In genomic region chr19:50334741-50335421, GRCh38 we compare ENCODE assay signal across 16 cellular contexts. TPM values are rescaled to one million over a fixed set of nuclear protein-coding genes. Genes with fewer than 3 reads are reported as not detected.
A peak's percentile ranks its signal among the peaks of the same experiment; 100 is the strongest.
DNase-seq lines count a peak whose midpoint lies in the region; ATAC-seq and TF ChIP-seq lines count a peak whose summit lies in the region.
"Had no signal": no experiment of that assay in that cellular context is flagged by ENCODE, and none has a peak within 500 bp of the region (broad histone marks: within the 10 kb centered on the region; RNA-seq: fewer than 3 reads in every experiment).

No MANE protein-coding gene starts in this region.

- peaks cover 3% of the 10 kb centered on the region for H3K27me3 Mint-ChIP-seq in activated naive CD8-positive, alpha-beta T cell
- peaks cover 56% of the 10 kb centered on the region for H3K27me3 Mint-ChIP-seq in activated naive CD8-positive, alpha-beta T cell treated with anti-CD3 and anti-CD28 coated beads for 36 hours
- peaks cover 7% of the 10 kb centered on the region for H3K27me3 Mint-ChIP-seq in activated CD4-positive, alpha-beta memory T cell treated with anti-CD3 and anti-CD28 coated beads, Interleukin-2, amount 10 ng/mL, durations not matched to agents 7 days and 5 days
- peaks cover 18% of the 10 kb centered on the region for H3K27me3 Mint-ChIP-seq in mesothelial cell of epicardium (ENCODE audit: low read depth)
- no peaks in the 10 kb centered on the region for H3K27me3 Mint-ChIP-seq in stimulated activated naive B cell treated with anti-CD40 and anti-IgM and Interleukin-4, amounts not matched to agents 10 μg/mL and 1 μg/mL and 100 μg/mL, for 72 hours

- ATAC-seq in stimulated activated naive B cell treated with anti-CD40 and anti-IgM and Interleukin-4, amounts not matched to agents 10 μg/mL and 1 μg/mL and 100 μg/mL, for 72 hours (replicated peaks), result no peak
- ATAC-seq in GM21390 (IDR thresholded peaks at IDR 0.05; ENCODE audit: unreplicated experiment), result no peak
- ATAC-seq: left ventricle myocardium superior had no signal

- peaks cover 35% of the 10 kb centered on the region for H3K4me1 Mint-ChIP-seq in activated naive CD8-positive, alpha-beta T cell (ENCODE audit: low read depth)
- H3K4me1 Mint-ChIP-seq in activated naive CD8-positive, alpha-beta T cell treated with anti-CD3 and anti-CD28 coated beads for 36 hours, result peaks cover 38% of the 10 kb centered on the region
- peaks cover 53% of the 10 kb centered on the region for H3K4me1 Mint-ChIP-seq in activated CD4-positive, alpha-beta memory T cell treated with anti-CD3 and anti-CD28 coated beads, Interleukin-2, amount 10 ng/mL, durations not matched to agents 7 days and 5 days
- peaks cover 27% of the 10 kb centered on the region for H3K4me1 Mint-ChIP-seq in mesothelial cell of epicardium
- peaks cover 63 to 87% of the 10 kb centered on the region in 2 donors for H3K4me1 Mint-ChIP-seq in stimulated activated naive B cell treated with anti-CD40 and anti-IgM and Interleukin-4, amounts not matched to agents 10 μg/mL and 1 μg/mL and 100 μg/mL, for 72 hours

- TF ChIP-seq CTCF in mesothelial cell of epicardium (IDR thresholded peaks at IDR 0.05; ENCODE audit: unreplicated experiment), result no peak

- DNase-seq in activated naive CD8-positive, alpha-beta T cell treated with anti-CD3 and anti-CD28 coated beads for 36 hours, result no peak
- no peak for DNase-seq in activated CD4-positive, alpha-beta memory T cell treated with anti-CD3 and anti-CD28 coated beads, Interleukin-2, amount 10 ng/mL, durations not matched to agents 7 days and 5 days
- DNase-seq in mesothelial cell of epicardium (ENCODE audit: low spot score in 2 of 2, unreplicated experiment in 2 of 2), result no peak
- no peak for DNase-seq in stimulated activated naive B cell treated with anti-CD40 and anti-IgM and Interleukin-4, amounts not matched to agents 10 μg/mL and 1 μg/mL and 100 μg/mL, for 72 hours
- DNase-seq in dedifferentiated amniotic fluid mesenchymal stem cell (ENCODE audit: extremely low spot score), result no peak
- DNase-seq in germinal center (ENCODE audit: low spot score), result no peak
- DNase-seq: activated CD4-positive, alpha-beta T cell treated with anti-CD3 and anti-CD28 coated beads, Interleukin-2, amount 50 U/mL, for 48 hours; activated gamma-delta T cell treated with Interleukin-2 at 50 U/mL for 16 hours; foreskin fibroblast; left ventricle myocardium superior; NCI-H1694; NCI-H524; stimulated activated naive CD4-positive, alpha-beta T cell treated with Interleukin-2 at 50 U/mL for 16 hours had no signal

- CTCF ChIA-PET in activated CD4-positive, alpha-beta memory T cell treated with anti-CD3 and anti-CD28 coated beads, Interleukin-2, amount 10 ng/mL, durations not matched to agents 7 days and 5 days (lab: Charles Lee), result interaction anchor here (1.5 to 2.1 kb wide), 2 partner anchors 12 to 22 kb away, joined by 4 to 6 read pairs; no protein-coding TSS in a partner anchor

- no peaks in the 10 kb centered on the region for H3K36me3 Mint-ChIP-seq in activated naive CD8-positive, alpha-beta T cell
- peaks cover 5% of the 10 kb centered on the region for H3K36me3 Mint-ChIP-seq in activated naive CD8-positive, alpha-beta T cell treated with anti-CD3 and anti-CD28 coated beads for 36 hours
- peaks cover 25% of the 10 kb centered on the region for H3K36me3 Mint-ChIP-seq in activated CD4-positive, alpha-beta memory T cell treated with anti-CD3 and anti-CD28 coated beads, Interleukin-2, amount 10 ng/mL, durations not matched to agents 7 days and 5 days (ENCODE audit: low read depth)
- H3K36me3 Mint-ChIP-seq in mesothelial cell of epicardium, result peaks cover 23% of the 10 kb centered on the region
- peaks cover 67 to 72% of the 10 kb centered on the region in 2 donors for H3K36me3 Mint-ChIP-seq in stimulated activated naive B cell treated with anti-CD40 and anti-IgM and Interleukin-4, amounts not matched to agents 10 μg/mL and 1 μg/mL and 100 μg/mL, for 72 hours

- peak overlapping the region; percentile 10 for H3K4me3 Mint-ChIP-seq in activated naive CD8-positive, alpha-beta T cell
- H3K4me3 Mint-ChIP-seq in activated naive CD8-positive, alpha-beta T cell treated with anti-CD3 and anti-CD28 coated beads for 36 hours, result no peak overlapping the region
- H3K4me3 Mint-ChIP-seq in activated CD4-positive, alpha-beta memory T cell treated with anti-CD3 and anti-CD28 coated beads, Interleukin-2, amount 10 ng/mL, durations not matched to agents 7 days and 5 days, result peak overlapping the region; percentile 46
- H3K4me3 Mint-ChIP-seq in mesothelial cell of epicardium, result peak overlapping the region; percentile 20
- H3K4me3 Mint-ChIP-seq in stimulated activated naive B cell treated with anti-CD40 and anti-IgM and Interleukin-4, amounts not matched to agents 10 μg/mL and 1 μg/mL and 100 μg/mL, for 72 hours, result peak overlapping the region; percentile 77 to 92

- no peak overlapping the region for H3K27ac Mint-ChIP-seq in activated naive CD8-positive, alpha-beta T cell
- no peak overlapping the region for H3K27ac Mint-ChIP-seq in activated naive CD8-positive, alpha-beta T cell treated with anti-CD3 and anti-CD28 coated beads for 36 hours
- peak overlapping the region; percentile 23 for H3K27ac Mint-ChIP-seq in activated CD4-positive, alpha-beta memory T cell treated with anti-CD3 and anti-CD28 coated beads, Interleukin-2, amount 10 ng/mL, durations not matched to agents 7 days and 5 days
- no peak overlapping the region for H3K27ac Mint-ChIP-seq in mesothelial cell of epicardium
- H3K27ac Mint-ChIP-seq in stimulated activated naive B cell treated with anti-CD40 and anti-IgM and Interleukin-4, amounts not matched to agents 10 μg/mL and 1 μg/mL and 100 μg/mL, for 72 hours, result peak overlapping the region; percentile 77

- no peaks in the 10 kb centered on the region for H3K9me3 Mint-ChIP-seq in activated naive CD8-positive, alpha-beta T cell (ENCODE audit: low read depth)
- H3K9me3 Mint-ChIP-seq in activated naive CD8-positive, alpha-beta T cell treated with anti-CD3 and anti-CD28 coated beads for 36 hours, result peaks cover 3% of the 10 kb centered on the region
- no peaks in the 10 kb centered on the region for H3K9me3 Mint-ChIP-seq in activated CD4-positive, alpha-beta memory T cell treated with anti-CD3 and anti-CD28 coated beads, Interleukin-2, amount 10 ng/mL, durations not matched to agents 7 days and 5 days
- H3K9me3 Mint-ChIP-seq in mesothelial cell of epicardium, result peaks cover 18% of the 10 kb centered on the region
- peaks cover 0 to 2% of the 10 kb centered on the region in 2 donors for H3K9me3 Mint-ChIP-seq in stimulated activated naive B cell treated with anti-CD40 and anti-IgM and Interleukin-4, amounts not matched to agents 10 μg/mL and 1 μg/mL and 100 μg/mL, for 72 hours

- POLR2A ChIA-PET in activated CD4-positive, alpha-beta memory T cell treated with anti-CD3 and anti-CD28 coated beads, Interleukin-2, amount 10 ng/mL, durations not matched to agents 7 days and 5 days (lab: Charles Lee), result interaction anchor here (1.1 to 3.0 kb wide), 4 partner anchors 9 to 50 kb away, joined by 3 to 21 read pairs (median 5); partner anchors contain the start of gene POLD1

RNA-seq across cellular contexts. Expression of gene KCNC3, which starts 5.7 kb away (rescaled TPM):
- under 1 TPM; 0.56 to 0.64 TPM for total RNA-seq in activated naive CD8-positive, alpha-beta T cell treated with anti-CD3 and anti-CD28 coated beads for 36 hours
- 1 to 10 TPM; 4.2 to 4.3 TPM for total RNA-seq in activated CD4-positive, alpha-beta memory T cell treated with anti-CD3 and anti-CD28 coated beads, Interleukin-2, amount 10 ng/mL, durations not matched to agents 7 days and 5 days
- total RNA-seq in mesothelial cell of epicardium, result 53.4 to 57.7 TPM (median 54.4 TPM) in 3 replicates
- total RNA-seq: bronchial epithelial cell had no signal

RNA-seq across cellular contexts. Expression of gene NAPSA, which starts 30.6 kb away (rescaled TPM):
- 10 to 100 TPM; 16.1 to 18.1 TPM for total RNA-seq in activated naive CD8-positive, alpha-beta T cell treated with anti-CD3 and anti-CD28 coated beads for 36 hours
- 1 to 10 TPM; 3.2 to 3.9 TPM for total RNA-seq in activated CD4-positive, alpha-beta memory T cell treated with anti-CD3 and anti-CD28 coated beads, Interleukin-2, amount 10 ng/mL, durations not matched to agents 7 days and 5 days
- total RNA-seq in mesothelial cell of epicardium, result 2.4 to 3.5 TPM (median 3.2 TPM) in 3 replicates

RNA-seq across cellular contexts. Expression of gene NR1H2, which starts 41.4 kb away (rescaled TPM):
- 10 to 100 TPM; 49.6 TPM for total RNA-seq in activated naive CD8-positive, alpha-beta T cell treated with anti-CD3 and anti-CD28 coated beads for 36 hours
- total RNA-seq in activated CD4-positive, alpha-beta memory T cell treated with anti-CD3 and anti-CD28 coated beads, Interleukin-2, amount 10 ng/mL, durations not matched to agents 7 days and 5 days, result 10 to 100 TPM; 79.7 to 86.2 TPM
- 35.4 to 39.1 TPM (median 37.3 TPM) in 3 replicates for total RNA-seq in mesothelial cell of epicardium

RNA-seq across cellular contexts. Expression of gene POLD1, which starts 49.3 kb away (rescaled TPM):
- total RNA-seq in activated naive CD8-positive, alpha-beta T cell treated with anti-CD3 and anti-CD28 coated beads for 36 hours, result 100 to 1,000 TPM; 191 to 196 TPM
- 100 to 1,000 TPM; 117 to 119 TPM for total RNA-seq in activated CD4-positive, alpha-beta memory T cell treated with anti-CD3 and anti-CD28 coated beads, Interleukin-2, amount 10 ng/mL, durations not matched to agents 7 days and 5 days
- total RNA-seq in mesothelial cell of epicardium, result 58.4 to 60.6 TPM (median 60.3 TPM) in 3 replicates

Comparison
In these comparisons a context has a peak if more than half of its experiments do, and no peak if none do; other contexts are left out.
1. H3K27ac Mint-ChIP-seq: peak in activated CD4-positive, alpha-beta memory T cell treated with anti-CD3 and anti-CD28 coated beads, Interleukin-2, amount 10 ng/mL, durations not matched to agents 7 days and 5 days (single experiment) and stimulated activated naive B cell treated with anti-CD40 and anti-IgM and Interleukin-4, amounts not matched to agents 10 μg/mL and 1 μg/mL and 100 μg/mL, for 72 hours (single experiment); none in activated naive CD8-positive, alpha-beta T cell (single experiment), activated naive CD8-positive, alpha-beta T cell treated with anti-CD3 and anti-CD28 coated beads for 36 hours (single experiment) and mesothelial cell of epicardium (single experiment).
2. RNA of gene KCNC3, which starts 5.7 kb away (total RNA-seq): 53.4 to 57.7 TPM in mesothelial cell of epicardium; 4.2 to 4.3 TPM in activated CD4-positive, alpha-beta memory T cell treated with anti-CD3 and anti-CD28 coated beads, Interleukin-2, amount 10 ng/mL, durations not matched to agents 7 days and 5 days and 0.56 to 0.64 TPM in activated naive CD8-positive, alpha-beta T cell treated with anti-CD3 and anti-CD28 coated beads for 36 hours; every median in the first group is over 10 times any median in the second.